Comparison of ENCODE assay signal across 29 cellular contexts in genomic region chr19:16127776-16128371, GRCh38. TPM values are rescaled to one million over a fixed set of nuclear protein-coding genes. Genes with fewer than 3 reads are reported as not detected.
"Had no signal": no experiment of that assay in that cellular context is flagged by ENCODE, and none has a peak within 500 bp of the region (broad histone marks: within the 10 kb centered on the region; RNA-seq: fewer than 3 reads in every experiment).

No MANE protein-coding gene starts in this region.

- FAIRE-seq: TTC549 had no signal

- H3K9me3 ChIP-seq: MG63, SJSA1 had no signal

- H3K27me3 ChIP-seq: brain microvascular endothelial cell, cardiac muscle cell, MG63, SJSA1 had no signal

- H3K4me1 ChIP-seq: SJSA1 had no signal

- H3K4me3 ChIP-seq: cardiac muscle cell, MG63, SJSA1 had no signal

- H3K27ac ChIP-seq: brain microvascular endothelial cell, cardiac muscle cell, SJSA1 had no signal

- DNase-seq: activated B cell treated with CpG ODN at 0.5 μM for 24 hours; activated CD4-positive, alpha-beta T cell treated with anti-CD3 and anti-CD28 coated beads for 1 hour; activated CD4-positive, alpha-beta T cell treated with anti-CD3 and anti-CD28 coated beads, Interleukin-2, amount 10 ng/mL, durations not matched to agents 24 days and 14 days; activated CD4-positive, alpha-beta T cell treated with anti-CD3 and anti-CD28 coated beads, Interleukin-2, amount 50 U/mL, for 48 hours; activated CD8-positive, alpha-beta memory T cell treated with anti-CD3 and anti-CD28 coated beads, Interleukin-2, amount 10 ng/mL, durations not matched to agents 7 days and 5 days; activated gamma-delta T cell treated with Interleukin-2 at 50 U/mL for 16 hours; activated naive CD4-positive, alpha-beta T cell treated with anti-CD3 and anti-CD28 coated beads, Interleukin-2, amount 10 ng/mL, durations not matched to agents 7 days and 5 days; activated naive CD8-positive, alpha-beta T cell treated with anti-CD3 and anti-CD28 coated beads for 36 hours; activated T-cell treated with anti-CD3 and anti-CD28 coated beads, Interleukin-2, amount 50 U/mL, for 72 hours; brain microvascular endothelial cell; MG63; NCI-H1092 treated with DMSO at 0.1 percent for 48 hours; NCI-H1417 treated with DMSO at 0.1 percent for 48 hours; NCI-H1694; NCI-H2029 treated with DMSO at 0.1 percent for 48 hours; NCI-H345; NCI-H510A; NCI-H526 treated with DMSO at 0.1 percent for 48 hours; NCI-H82; Right ventricle myocardium superior; RPMI8226; T-helper 17 cell; T-helper 9 cell had no signal

- ATAC-seq: activated CD8-positive, alpha-beta memory T cell treated with anti-CD3 and anti-CD28 coated beads, Interleukin-2, amount 10 ng/mL, durations not matched to agents 7 days and 5 days; activated T-cell treated with anti-CD3 and anti-CD28 coated beads, Interleukin-2, amount 50 U/mL, for 72 hours; Panc1; T-helper 17 cell had no signal

RNA-seq across cellular contexts. Expression of gene HSH2D, which starts 15.6 kb away (rescaled TPM):
- total RNA-seq: cardiac muscle cell, SJSA1 had no signal
- polyA plus RNA-seq: cardiac muscle cell had no signal

RNA-seq across cellular contexts. Expression of gene CIB3, which starts 45.5 kb away (rescaled TPM):
- total RNA-seq: activated B cell treated with CpG ODN at 0.5 μM for 24 hours; activated CD4-positive, alpha-beta T cell treated with anti-CD3 and anti-CD28 coated beads, Interleukin-2, amount 10 ng/mL, durations not matched to agents 24 days and 14 days; activated CD8-positive, alpha-beta memory T cell treated with anti-CD3 and anti-CD28 coated beads, Interleukin-2, amount 10 ng/mL, durations not matched to agents 7 days and 5 days; activated naive CD8-positive, alpha-beta T cell treated with anti-CD3 and anti-CD28 coated beads for 36 hours; activated T-cell treated with anti-CD3 and anti-CD28 coated beads, Interleukin-2, amount 50 U/mL, for 72 hours; activated T-helper 2 cell treated with anti-CD3 and anti-CD28 coated beads, Interferon-gamma antibody, Interleukin-2, Interleukin-4, amounts not matched to agents 10 μg/mL and 5 μg/mL and 100 μg/mL, durations not matched to agents 14 hours and 24 hours and 36 hours; cardiac muscle cell; Right ventricle myocardium superior; SJSA1; T-helper 17 cell had no signal
- polyA plus RNA-seq: adipose tissue, cardiac muscle cell had no signal
